Comparison of ENCODE assay signal across 31 cellular contexts in the genomic region with DNA sequence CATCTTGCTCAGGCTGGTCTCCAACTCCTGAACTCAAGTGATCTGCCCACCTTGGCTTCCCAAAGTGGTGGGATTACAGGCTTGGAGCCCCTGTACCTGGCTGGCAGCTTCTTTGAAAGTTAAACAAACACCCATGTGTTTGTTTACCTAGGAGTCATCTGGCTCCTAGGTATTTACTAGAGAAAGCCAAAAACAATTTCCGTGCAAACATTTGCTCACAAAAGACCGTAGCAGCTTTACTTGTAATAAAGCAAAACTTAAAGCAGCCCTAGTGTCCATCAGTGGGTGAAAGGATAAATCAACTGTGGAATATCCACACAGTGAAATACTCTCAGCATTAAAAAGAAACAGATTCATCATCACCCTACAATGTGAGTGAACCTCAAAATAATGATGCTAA. TPM values are rescaled to one million over a fixed set of nuclear protein-coding genes. Genes with fewer than 3 reads are reported as not detected.
"Had no signal": no experiment of that assay in that cellular context is flagged by ENCODE, and none has a peak within 500 bp of the region (broad histone marks: within the 10 kb centered on the region; RNA-seq: fewer than 3 reads in every experiment).

No MANE protein-coding gene starts in this region.

- H3K4me1 ChIP-seq: Peyer's patch, SJSA1 had no signal

- H3K27ac ChIP-seq: Peyer's patch, SJSA1 had no signal

- H3K27me3 ChIP-seq: Peyer's patch had no signal

- H3K4me3 ChIP-seq: K562, Peyer's patch, SJSA1 had no signal

- H3K9ac ChIP-seq: SK-N-SH had no signal

- H3K9me3 ChIP-seq: Peyer's patch, SJSA1, SK-N-SH had no signal

- H3K36me3 ChIP-seq: Peyer's patch, SJSA1 had no signal

- H3K4me2 ChIP-seq: SK-N-SH had no signal

- DNase-seq: Kasumi-1, KG1, MM.1S, MV-4-11, NCI-H1092, NCI-H1105, NCI-H1417 treated with DMSO at 0.1 percent for 48 hours, NCI-H1436 treated with DMSO at 0.1 percent for 48 hours, NCI-H1694 treated with DMSO at 0.1 percent for 48 hours, NCI-H187 treated with DMSO at 0.1 percent for 48 hours, NCI-H2029, NCI-H2081, NCI-H2171 treated with DMSO at 0.1 percent for 48 hours, NCI-H2227 treated with DMSO at 0.1 percent for 48 hours, NCI-H345, NCI-H446, NCI-H510A treated with DMSO at 0.1 percent for 48 hours, NCI-H524 treated with DMSO at 0.1 percent for 48 hours, NCI-H526 treated with DMSO at 0.1 percent for 48 hours, NCI-H774, Peyer's patch, Right ventricle myocardium superior, RPMI8226, SHP77 treated with DMSO at 0.1 percent for 48 hours, SK-N-SH, SW 1271 had no signal

RNA-seq across cellular contexts. Expression of gene XCR1, which starts 29.4 kb away (rescaled TPM):
- total RNA-seq: K562, MCF 10A, NCI-H460, OCI-LY7, Peyer's patch, Right ventricle myocardium superior, SJSA1 had no signal
- polyA plus RNA-seq: K562, SK-N-SH had no signal
